9 cellular contexts compared by ENCODE assay signal in the genomic region with DNA sequence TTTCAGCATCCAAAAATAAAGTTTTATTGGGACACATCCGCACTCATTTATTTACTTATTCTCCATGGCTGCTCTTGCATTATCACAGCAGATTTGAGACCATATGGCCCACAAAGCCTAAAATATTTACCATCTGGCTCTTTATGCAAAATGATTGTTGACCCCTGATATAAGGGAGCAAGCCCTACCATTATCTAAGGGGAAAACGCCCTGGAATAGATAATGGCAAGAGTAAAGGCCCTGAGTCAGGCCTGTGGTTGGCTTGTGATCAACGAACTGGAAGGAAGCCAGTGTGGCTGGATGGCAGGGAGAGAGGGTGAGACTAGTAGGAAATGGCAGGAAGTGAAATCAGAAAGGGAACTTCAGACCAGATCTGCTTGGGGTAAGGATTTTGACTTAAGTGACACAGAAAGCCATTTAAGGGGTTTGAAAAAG. TPM values are rescaled to one million over a fixed set of nuclear protein-coding genes. Genes with fewer than 3 reads are reported as not detected.
DNase-seq lines count a peak whose midpoint lies in the region; TF ChIP-seq lines count a peak whose summit lies in the region.
"Had no signal": no experiment of that assay in that cellular context is flagged by ENCODE, and none has a peak within 500 bp of the region (broad histone marks: within the 10 kb centered on the region; RNA-seq: fewer than 3 reads in every experiment).

No MANE protein-coding gene starts in this region.

- H3K9ac ChIP-seq in endodermal cell (ENCODE audit: extremely low read depth, low read length, poor library complexity, severe bottlenecking): no peak overlapping the region

- WGBS in endodermal cell (ENCODE audit: insufficient coverage in 1 of 2, insufficient read length in 1 of 2), 2 experiments: 90 to 92% methylated on average over 2 to 3 of the region's 3 CpGs

- H3K9me3 ChIP-seq in endodermal cell (ENCODE audit: control insufficient read depth, low read length): no peaks in the 10 kb centered on the region

- no peaks in the 10 kb centered on the region for H3K27me3 ChIP-seq in endodermal cell (ENCODE audit: control insufficient read depth, insufficient read depth, low read length, poor library complexity, severe bottlenecking)

- no peaks in the 10 kb centered on the region for H3K4me1 ChIP-seq in endodermal cell (ENCODE audit: control insufficient read depth, insufficient read depth, low read length)

- H3K4me3 Mint-ChIP-seq in activated naive CD8-positive, alpha-beta T cell treated with anti-CD3 and anti-CD28 coated beads for 36 hours: no peak overlapping the region
- H3K4me3 Mint-ChIP-seq in endodermal cell: no peak overlapping the region
- H3K4me3 Mint-ChIP-seq: central memory CD8-positive, alpha-beta T cell had no signal

- no peaks in the 10 kb centered on the region for H3K9me3 Mint-ChIP-seq in activated naive CD8-positive, alpha-beta T cell treated with anti-CD3 and anti-CD28 coated beads for 36 hours
- no peaks in the 10 kb centered on the region for H3K9me3 Mint-ChIP-seq in endodermal cell
- H3K9me3 Mint-ChIP-seq: central memory CD8-positive, alpha-beta T cell had no signal

- H3K36me3 ChIP-seq in endodermal cell (ENCODE audit: control insufficient read depth, insufficient read depth, low read length): no peaks in the 10 kb centered on the region

- no peaks in the 10 kb centered on the region for H3K36me3 Mint-ChIP-seq in activated naive CD8-positive, alpha-beta T cell treated with anti-CD3 and anti-CD28 coated beads for 36 hours
- H3K36me3 Mint-ChIP-seq in endodermal cell (ENCODE audit: low read depth): no peaks in the 10 kb centered on the region

- no peaks in the 10 kb centered on the region for H3K27me3 Mint-ChIP-seq in activated naive CD8-positive, alpha-beta T cell treated with anti-CD3 and anti-CD28 coated beads for 36 hours
- H3K27me3 Mint-ChIP-seq in endodermal cell (ENCODE audit: insufficient read depth): no peaks in the 10 kb centered on the region
- H3K27me3 Mint-ChIP-seq: central memory CD8-positive, alpha-beta T cell had no signal

- H3K27ac Mint-ChIP-seq in activated naive CD8-positive, alpha-beta T cell treated with anti-CD3 and anti-CD28 coated beads for 36 hours: no peak overlapping the region
- H3K27ac Mint-ChIP-seq in endodermal cell: no peak overlapping the region

- no peak for TF ChIP-seq CTCF in AG10803 (conservative IDR thresholded peaks at IDR 0.05; ENCODE audit: low read length)
- TF ChIP-seq CTCF in endodermal cell (conservative IDR thresholded peaks at IDR 0.05): no peak

- peak; percentile 53 for DNase-seq in AG10803 (ENCODE audit: low read depth)
- peak; percentile 94 to 98 for DNase-seq in Kasumi-1 (lab: John Stamatoyannopoulos, UW)
- DNase-seq in T1000 (lab: John Stamatoyannopoulos, UW): peak; percentile 35
- DNase-seq in iris pigment epithelial cell (ENCODE audit: low read depth): peak; percentile 57
- no peak for DNase-seq in COLO668 (lab: John Stamatoyannopoulos, UW; ENCODE audit: unreplicated experiment)
- no peak for DNase-seq in activated naive CD8-positive, alpha-beta T cell treated with anti-CD3 and anti-CD28 coated beads for 36 hours
- no peak for DNase-seq in T-helper 9 cell
- no peak for DNase-seq in endodermal cell

- no peaks in the 10 kb centered on the region for H3K4me1 Mint-ChIP-seq in activated naive CD8-positive, alpha-beta T cell treated with anti-CD3 and anti-CD28 coated beads for 36 hours
- no peaks in the 10 kb centered on the region for H3K4me1 Mint-ChIP-seq in endodermal cell
- H3K4me1 Mint-ChIP-seq: central memory CD8-positive, alpha-beta T cell had no signal

- H3K27ac ChIP-seq in endodermal cell (ENCODE audit: low read depth, low read length): no peak overlapping the region

- no peak overlapping the region for H3K4me3 ChIP-seq in AG10803 (ENCODE audit: low read length)
- H3K4me3 ChIP-seq in endodermal cell (ENCODE audit: low read length): no peak overlapping the region

RNA-seq across cellular contexts. Expression of a gene that starts 24.6 kb away (rescaled TPM):
- 1 to 10 TPM; 5.7 to 7.2 TPM for total RNA-seq in activated naive CD8-positive, alpha-beta T cell treated with anti-CD3 and anti-CD28 coated beads for 36 hours
- 10 to 100 TPM; 20.8 to 31.5 TPM for total RNA-seq in endodermal cell
- 31.1 TPM for polyA plus RNA-seq in endodermal cell (2013, experiment 1 of 2)
- 28.6 TPM for polyA plus RNA-seq in endodermal cell (2013, experiment 2 of 2)

RNA-seq across cellular contexts. Expression of a gene that starts 34.2 kb away (rescaled TPM):
- total RNA-seq in activated naive CD8-positive, alpha-beta T cell treated with anti-CD3 and anti-CD28 coated beads for 36 hours: not detected
- total RNA-seq in endodermal cell: 10 to 100 TPM; 10.0 to 18.3 TPM
- polyA plus RNA-seq in endodermal cell (2013, experiment 1 of 2): 13.2 TPM
- 12.6 TPM for polyA plus RNA-seq in endodermal cell (2013, experiment 2 of 2)

Comparison
In these comparisons a context has a peak if more than half of its experiments do, and no peak if none do; other contexts are left out.
1. DNase-seq: peak in AG10803 (single experiment), Kasumi-1 (2 of 2), T1000 (single experiment) and iris pigment epithelial cell (single experiment); none in COLO668 (single experiment), activated naive CD8-positive, alpha-beta T cell treated with anti-CD3 and anti-CD28 coated beads for 36 hours (single experiment), T-helper 9 cell (single experiment) and endodermal cell (single experiment).
2. RNA of a gene that starts 34.2 kb away (total RNA-seq): 10.0 to 18.3 TPM in endodermal cell; not detected in activated naive CD8-positive, alpha-beta T cell treated with anti-CD3 and anti-CD28 coated beads for 36 hours; every median in the first group is over 10 times any median in the second.